Comparison of ENCODE assay signal across 8 cellular contexts in the genomic region with DNA sequence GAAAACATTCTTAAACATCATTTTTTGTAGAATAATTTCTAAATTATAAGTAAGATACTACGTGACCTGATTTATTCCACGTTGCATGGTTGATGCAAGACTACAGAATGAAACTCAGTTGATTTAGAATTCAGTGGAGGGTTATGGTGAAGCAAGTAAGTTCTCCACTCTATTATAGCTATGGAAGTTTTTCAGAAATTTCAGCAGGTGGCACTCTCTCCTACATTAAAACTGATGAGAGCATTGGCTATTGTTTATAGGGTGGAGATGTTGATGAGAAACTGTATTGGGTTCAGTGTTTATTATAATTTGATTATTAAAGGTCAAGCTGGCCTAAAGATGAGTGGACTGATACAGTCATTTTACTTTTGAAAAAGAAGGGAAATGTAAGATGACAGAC.
DNase-seq lines count a peak whose midpoint lies in the region; ATAC-seq, FAIRE-seq and TF ChIP-seq lines count a peak whose summit lies in the region.

No MANE protein-coding gene starts in this region.

- CTCF ChIA-PET in GM12878 (lab: Yijun Ruan, JAX): interaction anchor here (0.6 to 11.4 kb wide), 38 partner anchors 9 to 584 kb away, joined by 3 to 153 read pairs (median 3); no protein-coding TSS in a partner anchor

- TF ChIP-seq EP300 in GM12878 (IDR thresholded peaks at IDR 0.05; ENCODE audit: borderline replicate concordance in 1 of 2, control insufficient read depth in 1 of 2, low read depth in 2 of 2, low read length in 2 of 2): no peak

- no peaks in the 10 kb centered on the region for H4K20me1 ChIP-seq in GM12878 (ENCODE audit: control insufficient read depth, insufficient read depth)

- BruUV-seq in GM12878 (replicated peaks; lab: Mats Ljungman, UMichigan): no TSS peak

- 0% methylated on average over 2 of the region's 2 CpGs for WGBS in GM12878 (ENCODE audit: insufficient coverage, insufficient replicate concordance, low lambda C conversion rate, missing lambda C conversion rate)

- H3K27me3 ChIP-seq in GM12878 (replicated peaks in 1 of 2; ENCODE audit: control insufficient read depth in 2 of 2, insufficient read depth in 2 of 2, low read length in 1 of 2): no peaks in the 10 kb centered on the region
- no peaks in the 10 kb centered on the region for H3K27me3 ChIP-seq in tibial artery

- intact Hi-C loops in GM12878 (cut with micrococcal nuclease; ENCODE audit: unreplicated experiment) (loop anchor here (1.0 kb wide), 4 partner anchors 159 to 589 kb away; no protein-coding TSS in a partner anchor), tibial artery (cut with DNase I; ENCODE audit: low total_unique reads) (loop anchor here (2.0 to 5.0 kb wide), 2 partner anchors 320 to 344 kb away; no protein-coding TSS in a partner anchor)

- DNase-seq in AG20443 (ENCODE audit: low spot score) (peak; percentile 41), NCI-H226 (peak; percentile 6), GM12878 (ENCODE audit: low read depth, low spot score) (no peak), iPS-NIHi11 (ENCODE audit: low spot score) (peak; percentile 38), tibial artery (no peak)
- DNase-seq in activated effector memory CD4-positive, alpha-beta T cell treated with anti-CD3 and anti-CD28 coated beads, Interleukin-2, amount 50 U/mL, for 16 hours: no peak

- POLR2A ChIA-PET in GM12878 (lab: Charles Lee): interaction anchor here (0.6 kb wide), 2 partner anchors 74 to 677 kb away, joined by 3 to 4 read pairs; no protein-coding TSS in a partner anchor

- H3K4me3 ChIP-seq in GM12878 (no peak overlapping the region), tibial artery (no peak overlapping the region)

- no peaks in the 10 kb centered on the region for H3K79me2 ChIP-seq in GM12878 (ENCODE audit: control insufficient read depth, insufficient read depth, low read length)

- H3K4me2 ChIP-seq in GM12878 (ENCODE audit: control insufficient read depth, insufficient read depth): no peak overlapping the region

- RAD21 ChIA-PET in GM12878 (lab: Charles Lee; ENCODE audit: unreplicated experiment): interaction anchor here (0.5 to 6.0 kb wide), 23 partner anchors 9 to 650 kb away, joined by 3 to 80 read pairs (median 4); no protein-coding TSS in a partner anchor

- FAIRE-seq in GM12878 (lab: Jason Lieb, UNC): peak; percentile 88

- H3K27ac ChIP-seq in GM12878 (ENCODE audit: control insufficient read depth, insufficient read depth) (no peak overlapping the region), tibial artery (no peak overlapping the region)

- SMC1A ChIA-PET in GM12878 (lab: Charles Lee; ENCODE audit: uncharacterized antibody, unreplicated experiment): interaction anchor here (0.6 to 4.9 kb wide), 30 partner anchors 9 to 597 kb away, joined by 3 to 78 read pairs (median 3); no protein-coding TSS in a partner anchor

- no peak overlapping the region for H2AFZ ChIP-seq in GM12878 (ENCODE audit: control insufficient read depth, low read depth, low read length)

- H3K36me3 ChIP-seq in GM12878 (ENCODE audit: control insufficient read depth in 2 of 2, insufficient read depth in 2 of 2, low read length in 1 of 2) (0 out of 4 replicates have a peak, but pooled peaks cover 0 to 3% of the 10 kb centered on the region in 2 experiments), tibial artery (peaks cover 18 to 32% (median 32%) of the 10 kb centered on the region in 3 donors)

- TF ChIP-seq RAD21 in GM12878 (IDR thresholded peaks at IDR 0.05; ENCODE audit: insufficient read depth, low read depth, low read length): peak; percentile 93

- peak; percentile 51 to 71 (median 52); a peak in 5 of 6 replicates for TF ChIP-seq CTCF in GM12878 (IDR thresholded peaks at IDR 0.05 in 2 of 3, conservative IDR thresholded peaks at IDR 0.05 in 1 of 3; ENCODE audit: control insufficient read depth in 2 of 3, extremely low read depth in 1 of 3, insufficient read depth in 1 of 3, low read depth in 3 of 3, low read length in 3 of 3)
- peak; percentile 52 to 69 for TF ChIP-seq CTCF in tibial artery (IDR thresholded peaks at IDR 0.05)

- no peaks in the 10 kb centered on the region; the same call in 1 of the 3 replicates for H3K9me3 ChIP-seq in GM12878 (replicated peaks; ENCODE audit: control insufficient read depth, insufficient read depth, low read length)
- no peaks in the 10 kb centered on the region for H3K9me3 ChIP-seq in tibial artery

- in situ Hi-C loops in GM12878 (cut with MboI): loop anchor here (5.0 kb wide), 3 partner anchors 320 to 590 kb away; no protein-coding TSS in a partner anchor

- H3K4me1 ChIP-seq in GM12878 (ENCODE audit: control insufficient read depth, insufficient read depth, low read length) (peaks cover 8% of the 10 kb centered on the region), tibial artery (no peaks in the 10 kb centered on the region)

- ATAC-seq in GM18511 (IDR thresholded peaks at IDR 0.05; ENCODE audit: unreplicated experiment): peak; percentile 70
- peak; percentile 45 for ATAC-seq in HG03025 (IDR thresholded peaks at IDR 0.05; ENCODE audit: low FRiP score, unreplicated experiment)
- peak; percentile 78 for ATAC-seq in GM12878

- H3K9ac ChIP-seq in GM12878 (ENCODE audit: control insufficient read depth, insufficient read depth, low read length): no peak overlapping the region

- no peak for TF ChIP-seq POLR2A in GM12878 (IDR thresholded peaks at IDR 0.05; ENCODE audit: low read depth, low read length)

TF ChIP-seq in GM12878, 131 proteins besides CTCF, POLR2A, EP300 and RAD21 (continues in another document):
- TF ChIP-seq ZNF24 (IDR thresholded peaks at IDR 0.05): peak; percentile 30; the same call in 1 of the 2 replicates
- TF ChIP-seq, protein P1, sequence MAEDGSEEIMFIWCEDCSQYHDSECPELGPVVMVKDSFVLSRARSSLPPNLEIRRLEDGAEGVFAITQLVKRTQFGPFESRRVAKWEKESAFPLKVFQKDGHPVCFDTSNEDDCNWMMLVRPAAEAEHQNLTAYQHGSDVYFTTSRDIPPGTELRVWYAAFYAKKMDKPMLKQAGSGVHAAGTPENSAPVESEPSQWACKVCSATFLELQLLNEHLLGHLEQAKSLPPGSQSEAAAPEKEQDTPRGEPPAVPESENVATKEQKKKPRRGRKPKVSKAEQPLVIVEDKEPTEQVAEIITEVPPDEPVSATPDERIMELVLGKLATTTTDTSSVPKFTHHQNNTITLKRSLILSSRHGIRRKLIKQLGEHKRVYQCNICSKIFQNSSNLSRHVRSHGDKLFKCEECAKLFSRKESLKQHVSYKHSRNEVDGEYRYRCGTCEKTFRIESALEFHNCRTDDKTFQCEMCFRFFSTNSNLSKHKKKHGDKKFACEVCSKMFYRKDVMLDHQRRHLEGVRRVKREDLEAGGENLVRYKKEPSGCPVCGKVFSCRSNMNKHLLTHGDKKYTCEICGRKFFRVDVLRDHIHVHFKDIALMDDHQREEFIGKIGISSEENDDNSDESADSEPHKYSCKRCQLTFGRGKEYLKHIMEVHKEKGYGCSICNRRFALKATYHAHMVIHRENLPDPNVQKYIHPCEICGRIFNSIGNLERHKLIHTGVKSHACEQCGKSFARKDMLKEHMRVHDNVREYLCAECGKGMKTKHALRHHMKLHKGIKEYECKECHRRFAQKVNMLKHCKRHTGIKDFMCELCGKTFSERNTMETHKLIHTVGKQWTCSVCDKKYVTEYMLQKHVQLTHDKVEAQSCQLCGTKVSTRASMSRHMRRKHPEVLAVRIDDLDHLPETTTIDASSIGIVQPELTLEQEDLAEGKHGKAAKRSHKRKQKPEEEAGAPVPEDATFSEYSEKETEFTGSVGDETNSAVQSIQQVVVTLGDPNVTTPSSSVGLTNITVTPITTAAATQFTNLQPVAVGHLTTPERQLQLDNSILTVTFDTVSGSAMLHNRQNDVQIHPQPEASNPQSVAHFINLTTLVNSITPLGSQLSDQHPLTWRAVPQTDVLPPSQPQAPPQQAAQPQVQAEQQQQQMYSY (CRISPR knock-in tag; IDR thresholded peaks at IDR 0.05): no peak
- TF ChIP-seq FOXM1 (IDR thresholded peaks at IDR 0.05; ENCODE audit: low read depth, low read length): 0 out of 2 replicates have a peak, but pooled peaks have one; percentile 36
- TF ChIP-seq CBFB (IDR thresholded peaks at IDR 0.05; ENCODE audit: low read depth): no peak
- TF ChIP-seq ZBED1 (IDR thresholded peaks at IDR 0.05; ENCODE audit: borderline replicate concordance): no peak
- no peak for TF ChIP-seq FOS (IDR thresholded peaks at IDR 0.05; ENCODE audit: borderline replicate concordance, extremely low read depth, insufficient read length)
- TF ChIP-seq SUZ12 (IDR thresholded peaks at IDR 0.05; ENCODE audit: unreplicated experiment): no peak
- no peak for TF ChIP-seq CEBPB (IDR thresholded peaks at IDR 0.05; ENCODE audit: borderline replicate concordance in 1 of 2, low read depth in 2 of 2, low read length in 2 of 2)
- TF ChIP-seq SMC3 (IDR thresholded peaks at IDR 0.05; ENCODE audit: borderline replicate concordance, low read length): peak; percentile 93
- no peak for TF ChIP-seq TARDBP (IDR thresholded peaks at IDR 0.05; ENCODE audit: borderline replicate concordance)
- TF ChIP-seq KDM1A (IDR thresholded peaks at IDR 0.05; ENCODE audit: borderline replicate concordance): no peak
- no peak for TF ChIP-seq MTA3 (IDR thresholded peaks at IDR 0.05; ENCODE audit: borderline replicate concordance, low read length)
- TF ChIP-seq ASH2L (IDR thresholded peaks at IDR 0.05; ENCODE audit: borderline replicate concordance, low read depth): no peak
- TF ChIP-seq, protein P2, sequence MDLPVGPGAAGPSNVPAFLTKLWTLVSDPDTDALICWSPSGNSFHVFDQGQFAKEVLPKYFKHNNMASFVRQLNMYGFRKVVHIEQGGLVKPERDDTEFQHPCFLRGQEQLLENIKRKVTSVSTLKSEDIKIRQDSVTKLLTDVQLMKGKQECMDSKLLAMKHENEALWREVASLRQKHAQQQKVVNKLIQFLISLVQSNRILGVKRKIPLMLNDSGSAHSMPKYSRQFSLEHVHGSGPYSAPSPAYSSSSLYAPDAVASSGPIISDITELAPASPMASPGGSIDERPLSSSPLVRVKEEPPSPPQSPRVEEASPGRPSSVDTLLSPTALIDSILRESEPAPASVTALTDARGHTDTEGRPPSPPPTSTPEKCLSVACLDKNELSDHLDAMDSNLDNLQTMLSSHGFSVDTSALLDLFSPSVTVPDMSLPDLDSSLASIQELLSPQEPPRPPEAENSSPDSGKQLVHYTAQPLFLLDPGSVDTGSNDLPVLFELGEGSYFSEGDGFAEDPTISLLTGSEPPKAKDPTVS (IDR thresholded peaks at IDR 0.05; ENCODE audit: low read depth, low read length): no peak
- no peak for TF ChIP-seq BRCA1 (IDR thresholded peaks at IDR 0.05; ENCODE audit: low read depth, low read length)
- no peak for TF ChIP-seq TBL1XR1 (IDR thresholded peaks at IDR 0.05; ENCODE audit: low read depth, low read length)

Comparison
In these comparisons a context has a peak if more than half of its experiments do, and no peak if none do; other contexts are left out.
1. DNase-seq: peak in AG20443 (single experiment), NCI-H226 (single experiment) and iPS-NIHi11 (single experiment); none in GM12878 (single experiment), tibial artery (0 of 2) and activated effector memory CD4-positive, alpha-beta T cell treated with anti-CD3 and anti-CD28 coated beads, Interleukin-2, amount 50 U/mL, for 16 hours (single experiment).
2. Peak in every context shown above with its lines, with median percentiles within 50 percentile points of each other: ATAC-seq.